36 cellular contexts compared by ENCODE assay signal in genomic region chrX:105038672-105039328, GRCh38.
"Had no signal": no experiment of that assay in that cellular context is flagged by ENCODE, and none has a peak within 500 bp of the region (broad histone marks: within the 10 kb centered on the region; RNA-seq: fewer than 3 reads in every experiment).

No MANE protein-coding gene starts in this region.

- H3K4me1 ChIP-seq: adrenal gland, body of pancreas, breast epithelium had no signal

- H3K27ac Mint-ChIP-seq: activated B cell treated with CpG ODN at 0.5 μM for 24 hours; activated CD4-positive, alpha-beta memory T cell treated with anti-CD3 and anti-CD28 coated beads for 36 hours; activated CD4-positive, alpha-beta T cell treated with anti-CD3 and anti-CD28 coated beads, Interleukin-2, amount 10 ng/mL, durations not matched to agents 24 days and 14 days; activated CD8-positive, alpha-beta T cell treated with anti-CD3 and anti-CD28 coated beads for 36 hours; activated naive CD4-positive, alpha-beta T cell treated with anti-CD3 and anti-CD28 coated beads for 36 hours; activated naive CD4-positive, alpha-beta T cell treated with anti-CD3 and anti-CD28 coated beads, Interleukin-2, amount 50 U/mL, for 72 hours; activated naive CD8-positive, alpha-beta T cell treated with anti-CD3 and anti-CD28 coated beads for 36 hours; activated T-cell treated with anti-CD3 and anti-CD28 coated beads, Interleukin-2, amount 50 U/mL, for 72 hours; activated T-helper 1 cell treated with anti-CD3 and anti-CD28 coated beads, Interleukin-12 subunit alpha, Interleukin-12 subunit beta, Interleukin-2, Interleukin-4 antibody, amounts not matched to agents 30 ng/mL and 10 ng/mL and 1 ng/mL, durations not matched to agents 14 hours and 24 hours and 36 hours; activated T-helper 17 cell treated with anti-CD3 and anti-CD28 coated beads, Interleukin-2, amount 50 U/mL, for 72 hours; T-helper 1 cell treated with Interleukin-12 subunit alpha and Interleukin-12 subunit beta and Interleukin-4 antibody, amounts not matched to agents 30 μg/mL and 1 μg/mL, for 36 hours; T-helper 2 cell treated with Interferon-gamma antibody and Interleukin-4, amounts not matched to agents 5 μg/mL and 100 μg/mL, for 36 hours had no signal

- H3K4me3 Mint-ChIP-seq: activated B cell treated with CpG ODN at 0.5 μM for 24 hours; activated CD4-positive, alpha-beta memory T cell treated with anti-CD3 and anti-CD28 coated beads for 36 hours; activated CD4-positive, alpha-beta T cell treated with anti-CD3 and anti-CD28 coated beads, Interleukin-2, amount 10 ng/mL, durations not matched to agents 24 days and 14 days; activated CD8-positive, alpha-beta T cell treated with anti-CD3 and anti-CD28 coated beads for 36 hours; activated naive CD4-positive, alpha-beta T cell treated with anti-CD3 and anti-CD28 coated beads for 36 hours; activated naive CD8-positive, alpha-beta T cell treated with anti-CD3 and anti-CD28 coated beads for 36 hours; activated T-cell treated with anti-CD3 and anti-CD28 coated beads, Interleukin-2, amount 50 U/mL, for 4 hours; activated T-cell treated with anti-CD3 and anti-CD28 coated beads, Interleukin-2, amount 50 U/mL, for 72 hours; activated T-helper 1 cell treated with anti-CD3 and anti-CD28 coated beads, Interleukin-12 subunit alpha, Interleukin-12 subunit beta, Interleukin-2, Interleukin-4 antibody, amounts not matched to agents 30 ng/mL and 10 ng/mL and 1 ng/mL, durations not matched to agents 14 hours and 24 hours and 36 hours; activated T-helper 17 cell treated with anti-CD3 and anti-CD28 coated beads, Interleukin-2, amount 50 U/mL, for 72 hours; T-helper 1 cell treated with Interleukin-12 subunit alpha and Interleukin-12 subunit beta and Interleukin-4 antibody, amounts not matched to agents 30 μg/mL and 1 μg/mL, for 36 hours; T-helper 2 cell treated with Interferon-gamma antibody and Interleukin-4, amounts not matched to agents 5 μg/mL and 100 μg/mL, for 36 hours had no signal

- H3K27me3 ChIP-seq: adrenal gland, body of pancreas, brain microvascular endothelial cell had no signal

- H3K27ac ChIP-seq: adrenal gland, body of pancreas, brain microvascular endothelial cell, breast epithelium, VCaP had no signal

- H3K4me3 ChIP-seq: adrenal gland, body of pancreas, breast epithelium had no signal

- H3K36me3 Mint-ChIP-seq: activated CD4-positive, alpha-beta memory T cell treated with anti-CD3 and anti-CD28 coated beads for 36 hours; activated naive CD4-positive, alpha-beta T cell treated with anti-CD3 and anti-CD28 coated beads, Interleukin-2, amount 50 U/mL, for 72 hours; activated naive CD8-positive, alpha-beta T cell treated with anti-CD3 and anti-CD28 coated beads for 36 hours had no signal

- ATAC-seq: activated CD8-positive, alpha-beta T cell treated with anti-CD3 and anti-CD28 coated beads for 36 hours; activated naive CD4-positive, alpha-beta T cell treated with anti-CD3 and anti-CD28 coated beads, Interleukin-2, amount 50 U/mL, for 72 hours; activated T-cell treated with anti-CD3 and anti-CD28 coated beads, Interleukin-2, amount 50 U/mL, for 4 hours; activated T-cell treated with anti-CD3 and anti-CD28 coated beads, Interleukin-2, amount 50 U/mL, for 72 hours; activated T-helper 17 cell treated with anti-CD3 and anti-CD28 coated beads, Interleukin-2, amount 50 U/mL, for 72 hours; body of pancreas had no signal

- DNase-seq: activated B cell treated with CpG ODN at 0.5 μM for 24 hours; activated CD4-positive, alpha-beta memory T cell treated with anti-CD3 and anti-CD28 coated beads for 36 hours; activated CD4-positive, alpha-beta T cell treated with anti-CD3 and anti-CD28 coated beads for 4 hours; activated CD4-positive, alpha-beta T cell treated with anti-CD3 and anti-CD28 coated beads, Interleukin-2, amount 10 ng/mL, durations not matched to agents 24 days and 14 days; activated CD4-positive, alpha-beta T cell treated with anti-CD3 and anti-CD28 coated beads, Interleukin-2, amount 50 U/mL, for 1 hour; activated CD4-positive, alpha-beta T cell treated with anti-CD3 and anti-CD28 coated beads, Interleukin-2, amount 50 U/mL, for 4 hours; activated CD4-positive, CD25-positive, alpha-beta regulatory T cell treated with anti-CD3 and anti-CD28 coated beads, Interleukin-2, amount 50 U/mL, for 72 hours; activated CD8-positive, alpha-beta memory T cell treated with anti-CD3 and anti-CD28 coated beads, Interleukin-2, amount 50 U/mL, for 4 hours; activated CD8-positive, alpha-beta T cell treated with anti-CD3 and anti-CD28 coated beads for 36 hours; activated effector memory CD4-positive, alpha-beta T cell treated with anti-CD3 and anti-CD28 coated beads, Interleukin-2, amount 50 U/mL, for 16 hours; activated gamma-delta T cell treated with Interleukin-2 at 50 U/mL for 16 hours; activated naive CD4-positive, alpha-beta T cell; activated naive CD4-positive, alpha-beta T cell treated with anti-CD3 and anti-CD28 coated beads for 36 hours; activated naive CD4-positive, alpha-beta T cell treated with anti-CD3 and anti-CD28 coated beads, Interleukin-2, amount 50 U/mL, for 16 hours; activated naive CD8-positive, alpha-beta T cell treated with anti-CD3 and anti-CD28 coated beads for 36 hours; activated T-cell treated with anti-CD3 and anti-CD28 coated beads for 4 hours; activated T-cell treated with anti-CD3 and anti-CD28 coated beads, Interleukin-2, amount 50 U/mL, for 1 hour; activated T-cell treated with anti-CD3 and anti-CD28 coated beads, Interleukin-2, amount 50 U/mL, for 4 hours; activated T-cell treated with anti-CD3 and anti-CD28 coated beads, Interleukin-2, amount 50 U/mL, for 72 hours; adrenal gland; amniotic stem cell; aorta; body of pancreas; brain microvascular endothelial cell; central memory CD4-positive, alpha-beta T cell; T-helper 1 cell; T-helper 2 cell; T-helper 9 cell had no signal

- H3K9me3 Mint-ChIP-seq: activated B cell treated with CpG ODN at 0.5 μM for 24 hours; activated CD4-positive, alpha-beta memory T cell treated with anti-CD3 and anti-CD28 coated beads for 36 hours; activated CD4-positive, alpha-beta T cell treated with anti-CD3 and anti-CD28 coated beads, Interleukin-2, amount 10 ng/mL, durations not matched to agents 24 days and 14 days; activated CD8-positive, alpha-beta T cell treated with anti-CD3 and anti-CD28 coated beads for 36 hours; activated naive CD4-positive, alpha-beta T cell treated with anti-CD3 and anti-CD28 coated beads, Interleukin-2, amount 50 U/mL, for 72 hours; activated naive CD8-positive, alpha-beta T cell treated with anti-CD3 and anti-CD28 coated beads for 36 hours; activated T-cell treated with anti-CD3 and anti-CD28 coated beads, Interleukin-2, amount 50 U/mL, for 4 hours; activated T-cell treated with anti-CD3 and anti-CD28 coated beads, Interleukin-2, amount 50 U/mL, for 72 hours; activated T-helper 1 cell treated with anti-CD3 and anti-CD28 coated beads, Interleukin-12 subunit alpha, Interleukin-12 subunit beta, Interleukin-2, Interleukin-4 antibody, amounts not matched to agents 30 ng/mL and 10 ng/mL and 1 ng/mL, durations not matched to agents 14 hours and 24 hours and 36 hours; activated T-helper 17 cell treated with anti-CD3 and anti-CD28 coated beads, Interleukin-2, amount 50 U/mL, for 72 hours; T-helper 1 cell treated with Interleukin-12 subunit alpha and Interleukin-12 subunit beta and Interleukin-4 antibody, amounts not matched to agents 30 μg/mL and 1 μg/mL, for 36 hours; T-helper 2 cell treated with Interferon-gamma antibody and Interleukin-4, amounts not matched to agents 5 μg/mL and 100 μg/mL, for 36 hours had no signal

- H3K9me3 ChIP-seq: adrenal gland, body of pancreas, breast epithelium had no signal

- H3K4me1 Mint-ChIP-seq: activated B cell treated with CpG ODN at 0.5 μM for 24 hours; activated CD4-positive, alpha-beta T cell treated with anti-CD3 and anti-CD28 coated beads, Interleukin-2, amount 10 ng/mL, durations not matched to agents 24 days and 14 days; activated naive CD8-positive, alpha-beta T cell treated with anti-CD3 and anti-CD28 coated beads for 36 hours; activated T-helper 17 cell treated with anti-CD3 and anti-CD28 coated beads, Interleukin-2, amount 50 U/mL, for 72 hours had no signal

- H3K36me3 ChIP-seq: adrenal gland, brain microvascular endothelial cell, breast epithelium had no signal

- FAIRE-seq: TTC549 had no signal
